Comparison of ENCODE assay signal across 10 cellular contexts in the genomic region with DNA sequence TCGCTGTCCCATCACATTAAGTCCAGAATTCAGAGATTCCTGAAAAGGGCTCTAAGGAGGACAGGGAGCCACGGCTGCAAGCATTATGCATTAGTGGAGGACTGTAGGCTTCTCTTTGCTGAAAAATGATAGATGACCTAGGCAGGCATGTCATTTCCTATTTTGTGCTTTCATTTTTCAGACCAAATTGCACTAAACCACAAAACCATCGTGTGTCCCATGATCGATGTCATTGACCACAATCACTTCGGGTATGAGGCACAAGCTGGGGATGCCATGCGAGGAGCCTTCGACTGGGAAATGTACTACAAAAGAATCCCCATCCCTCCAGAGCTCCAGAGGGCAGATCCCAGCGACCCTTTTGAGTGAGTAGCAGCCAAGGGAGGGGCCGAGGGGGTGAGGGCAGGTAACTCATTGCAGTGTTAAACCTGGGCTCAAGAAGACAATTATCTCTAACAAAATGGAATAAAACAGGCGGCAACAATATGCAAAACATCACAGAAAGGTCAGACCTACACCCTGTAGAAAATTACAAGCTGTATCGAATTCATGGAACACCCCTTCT.
A peak's percentile ranks its signal among the peaks of the same experiment; 100 is the strongest.
DNase-seq lines count a peak whose midpoint lies in the region; ATAC-seq, FAIRE-seq and TF ChIP-seq lines count a peak whose summit lies in the region.
"Had no signal": no experiment of that assay in that cellular context is flagged by ENCODE, and none has a peak within 500 bp of the region (broad histone marks: within the 10 kb centered on the region; RNA-seq: fewer than 3 reads in every experiment).

No MANE protein-coding gene starts in this region.

- in situ Hi-C loops in GM12878 (cut with MboI): no loop called here

- CTCF ChIA-PET in GM12878 (lab: Yijun Ruan, JAX): interaction anchor here (0.6 kb wide), 1 partner anchor 674 kb away, joined by 3 read pairs; no protein-coding TSS in a partner anchor

- FAIRE-seq in GM12878 (lab: Jason Lieb, UNC): no peak

- SMC1A ChIA-PET in GM12878 (lab: Charles Lee; ENCODE audit: uncharacterized antibody, unreplicated experiment): no interaction called here

- WGBS in GM12878 (ENCODE audit: insufficient coverage, insufficient replicate concordance, low lambda C conversion rate, missing lambda C conversion rate): 11% methylated on average over 11 of the region's 11 CpGs
- 34% methylated on average over 10 of the region's 11 CpGs for WGBS in right lobe of liver (ENCODE audit: insufficient coverage, low coverage, low lambda C conversion rate, missing lambda C conversion rate)

- H3K9me3 ChIP-seq in GM12878 (replicated peaks; ENCODE audit: control insufficient read depth, insufficient read depth, low read length) (no peaks in the 10 kb centered on the region), right lobe of liver (no peaks in the 10 kb centered on the region)

- TF ChIP-seq POLR2A in GM12878 (IDR thresholded peaks at IDR 0.05; ENCODE audit: low read depth, low read length) (no peak), right lobe of liver (IDR thresholded peaks at IDR 0.05) (no peak)

- DNase-seq in GM12878 (ENCODE audit: low read depth, low spot score) (peak; percentile 13), UCSD-AML1 (lab: John Stamatoyannopoulos, UW; ENCODE audit: unreplicated experiment) (no peak), right lobe of liver (no peak), cerebellar nuclear complex (lab: John Stamatoyannopoulos, UW) (no peak), NCI-H2029 treated with DMSO at 0.1 percent for 48 hours (lab: John Stamatoyannopoulos, UW) (no peak)
- DNase-seq: CD8-positive, alpha-beta memory T cell; NCI-H187 had no signal

- BruUV-seq in GM12878 (replicated peaks; lab: Mats Ljungman, UMichigan): no TSS peak

- no peaks in the 10 kb centered on the region for H4K20me1 ChIP-seq in GM12878 (ENCODE audit: control insufficient read depth, insufficient read depth)

- H3K4me1 ChIP-seq in GM12878 (ENCODE audit: control insufficient read depth, insufficient read depth, low read length): no peaks in the 10 kb centered on the region
- H3K4me1 ChIP-seq in right lobe of liver: no peaks in the 10 kb centered on the region

- no peaks in the 10 kb centered on the region for H3K79me2 ChIP-seq in GM12878 (ENCODE audit: control insufficient read depth, insufficient read depth, low read length)

- no peak for TF ChIP-seq RAD21 in GM12878 (IDR thresholded peaks at IDR 0.05; ENCODE audit: insufficient read depth, low read depth, low read length)

- H3K4me2 ChIP-seq in GM12878 (ENCODE audit: control insufficient read depth, insufficient read depth): no peak overlapping the region

- TF ChIP-seq CTCF in GM12878 (IDR thresholded peaks at IDR 0.05 in 2 of 3, conservative IDR thresholded peaks at IDR 0.05 in 1 of 3; ENCODE audit: control insufficient read depth in 2 of 3, extremely low read depth in 1 of 3, insufficient read depth in 1 of 3, low read depth in 3 of 3, low read length in 3 of 3): no peak
- no peak for TF ChIP-seq CTCF in right lobe of liver (IDR thresholded peaks at IDR 0.05)

- H3K36me3 ChIP-seq in GM12878 (ENCODE audit: control insufficient read depth in 2 of 2, insufficient read depth in 2 of 2, low read length in 1 of 2) (no peaks in the 10 kb centered on the region), right lobe of liver (no peaks in the 10 kb centered on the region)

- H3K4me3 ChIP-seq in GM12878 (no peak overlapping the region), right lobe of liver (no peak overlapping the region)

- no peak overlapping the region for H3K27ac ChIP-seq in GM12878 (ENCODE audit: control insufficient read depth, insufficient read depth)
- no peak overlapping the region for H3K27ac ChIP-seq in right lobe of liver

- TF ChIP-seq EP300 in GM12878 (IDR thresholded peaks at IDR 0.05; ENCODE audit: borderline replicate concordance in 1 of 2, control insufficient read depth in 1 of 2, low read depth in 2 of 2, low read length in 2 of 2): no peak

- POLR2A ChIA-PET in GM12878 (lab: Charles Lee): no interaction called here

- ATAC-seq in GM18517 (IDR thresholded peaks at IDR 0.05; ENCODE audit: unreplicated experiment) (peak; percentile 83), GM21526 (IDR thresholded peaks at IDR 0.05; ENCODE audit: low FRiP score, unreplicated experiment) (peak; percentile 66), HG03159 (IDR thresholded peaks at IDR 0.05; ENCODE audit: unreplicated experiment) (peak; percentile 73), GM12878 (peak; percentile 85), right lobe of liver (no peak)

- H3K27me3 ChIP-seq in GM12878 (replicated peaks in 1 of 2; ENCODE audit: control insufficient read depth in 2 of 2, insufficient read depth in 2 of 2, low read length in 1 of 2) (0 out of 4 replicates have a peak, but pooled peaks cover 0 to 3% of the 10 kb centered on the region in 2 experiments), right lobe of liver (no peaks in the 10 kb centered on the region)

- no peak overlapping the region for H3K9ac ChIP-seq in GM12878 (ENCODE audit: control insufficient read depth, insufficient read depth, low read length)

- intact Hi-C loops in GM12878 (cut with micrococcal nuclease; ENCODE audit: unreplicated experiment): no loop called here
- intact Hi-C loops in right lobe of liver (cut with DNase I): no loop called here

- H2AFZ ChIP-seq in GM12878 (ENCODE audit: control insufficient read depth, low read depth, low read length): no peak overlapping the region

- RAD21 ChIA-PET in GM12878 (lab: Charles Lee; ENCODE audit: unreplicated experiment): no interaction called here

TF ChIP-seq in GM12878, 131 proteins besides CTCF, POLR2A, EP300 and RAD21 (continues in another document):
- TF ChIP-seq, protein P1, sequence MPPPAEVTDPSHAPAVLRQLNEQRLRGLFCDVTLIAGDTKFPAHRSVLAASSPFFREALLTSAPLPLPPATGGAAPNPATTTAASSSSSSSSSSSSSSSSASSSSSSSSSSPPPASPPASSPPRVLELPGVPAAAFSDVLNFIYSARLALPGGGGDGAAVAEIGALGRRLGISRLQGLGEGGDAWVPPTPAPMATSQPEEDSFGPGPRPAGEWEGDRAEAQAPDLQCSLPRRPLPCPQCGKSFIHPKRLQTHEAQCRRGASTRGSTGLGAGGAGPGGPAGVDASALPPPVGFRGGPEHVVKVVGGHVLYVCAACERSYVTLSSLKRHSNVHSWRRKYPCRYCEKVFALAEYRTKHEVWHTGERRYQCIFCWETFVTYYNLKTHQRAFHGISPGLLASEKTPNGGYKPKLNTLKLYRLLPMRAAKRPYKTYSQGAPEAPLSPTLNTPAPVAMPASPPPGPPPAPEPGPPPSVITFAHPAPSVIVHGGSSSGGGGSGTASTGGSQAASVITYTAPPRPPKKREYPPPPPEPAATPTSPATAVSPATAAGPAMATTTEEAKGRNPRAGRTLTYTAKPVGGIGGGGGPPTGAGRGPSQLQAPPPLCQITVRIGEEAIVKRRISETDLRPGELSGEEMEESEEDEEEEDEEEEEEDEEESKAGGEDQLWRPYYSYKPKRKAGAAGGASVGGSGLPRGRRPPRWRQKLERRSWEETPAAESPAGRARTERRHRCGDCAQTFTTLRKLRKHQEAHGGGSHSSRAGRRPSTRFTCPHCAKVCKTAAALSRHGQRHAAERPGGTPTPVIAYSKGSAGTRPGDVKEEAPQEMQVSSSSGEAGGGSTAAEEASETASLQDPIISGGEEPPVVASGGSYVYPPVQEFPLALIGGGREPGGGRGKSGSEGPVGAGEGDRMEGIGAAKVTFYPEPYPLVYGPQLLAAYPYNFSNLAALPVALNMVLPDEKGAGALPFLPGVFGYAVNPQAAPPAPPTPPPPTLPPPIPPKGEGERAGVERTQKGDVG (CRISPR knock-in tag; IDR thresholded peaks at IDR 0.05): no peak
- TF ChIP-seq PAX8 (IDR thresholded peaks at IDR 0.05) (no peak), LARP7 (IDR thresholded peaks at IDR 0.05) (no peak), IKZF1 (conservative IDR thresholded peaks at IDR 0.05) (0 out of 2 replicates have a peak, but pooled peaks have one; percentile 35), GATAD2B (conservative IDR thresholded peaks at IDR 0.05; ENCODE audit: low read depth) (no peak), RAD51 (IDR thresholded peaks at IDR 0.05) (no peak), CBFB (IDR thresholded peaks at IDR 0.05; ENCODE audit: low read depth) (peak; percentile 78), KAT2A (conservative IDR thresholded peaks at IDR 0.05; ENCODE audit: control insufficient read depth, low read depth, low read length) (no peak), CREB1 (IDR thresholded peaks at IDR 0.05; ENCODE audit: low read depth) (no peak), POLR2AphosphoS2 (IDR thresholded peaks at IDR 0.05; ENCODE audit: low read depth, low read length) (no peak), ZSCAN29 (IDR thresholded peaks at IDR 0.05) (no peak), JUND (IDR thresholded peaks at IDR 0.05; ENCODE audit: low read depth, low read length) (no peak), ATF7 (IDR thresholded peaks at IDR 0.05; ENCODE audit: low read depth) (0 out of 2 replicates have a peak, but pooled peaks have one; percentile 40), JUNB (IDR thresholded peaks at IDR 0.05) (peak; percentile 45; the same call in 1 of the 2 replicates), ZNF622 (IDR thresholded peaks at IDR 0.05) (no peak), ZNF217 (IDR thresholded peaks at IDR 0.05) (no peak), HDAC6 (IDR thresholded peaks at IDR 0.05; ENCODE audit: unreplicated experiment) (no peak)

Comparison
In these comparisons a context has a peak if more than half of its experiments do, and no peak if none do; other contexts are left out.
1. ATAC-seq: peak in GM18517 (single experiment), GM21526 (single experiment), HG03159 (single experiment) and GM12878 (single experiment); none in right lobe of liver (0 of 4).